16 cellular contexts compared by ENCODE assay signal in genomic region chr4:10405672-10406071, GRCh38. TPM values are rescaled to one million over a fixed set of nuclear protein-coding genes. Genes with fewer than 3 reads are reported as not detected.
DNase-seq lines count a peak whose midpoint lies in the region; TF ChIP-seq lines count a peak whose summit lies in the region.
"Had no signal": no experiment of that assay in that cellular context is flagged by ENCODE, and none has a peak within 500 bp of the region (broad histone marks: within the 10 kb centered on the region; RNA-seq: fewer than 3 reads in every experiment).

No MANE protein-coding gene starts in this region.

- no peak overlapping the region for H4K5ac ChIP-seq in mesendoderm (ENCODE audit: low read length)

- H4K8ac ChIP-seq in mesendoderm (ENCODE audit: low read depth, low read length) = no peak overlapping the region

- H2BK15ac ChIP-seq in mesendoderm (replicated peaks; ENCODE audit: low read depth) = no peak overlapping the region

- TF ChIP-seq CTCF in foreskin fibroblast (IDR thresholded peaks at IDR 0.05; ENCODE audit: low read depth, low read length) = no peak

- no peaks in the 10 kb centered on the region for H3K27me3 ChIP-seq in mesendoderm (ENCODE audit: insufficient read depth, low read length, poor library complexity)
- H3K27me3 ChIP-seq: BLaER1 treated with 17β-estradiol and CSF1 and Interleukin-3, amounts not matched to agents 10 nM and 100 nM had no signal

- H3K23ac ChIP-seq in mesendoderm (ENCODE audit: low read length) = no peak overlapping the region

- no peak overlapping the region for H3K4ac ChIP-seq in mesendoderm (ENCODE audit: low read depth, low read length)

- no peaks in the 10 kb centered on the region for H3K36me3 ChIP-seq in mesendoderm (ENCODE audit: control insufficient read depth, insufficient read depth, low read length)
- H3K36me3 ChIP-seq: BLaER1 treated with 17β-estradiol and CSF1 and Interleukin-3, amounts not matched to agents 10 nM and 100 nM had no signal

- H3K56ac ChIP-seq in mesendoderm (ENCODE audit: low read length) = no peak overlapping the region

- no peak overlapping the region for H3K9ac ChIP-seq in mesendoderm (ENCODE audit: low read length)
- H3K9ac ChIP-seq: BLaER1 treated with 17β-estradiol and CSF1 and Interleukin-3, amounts not matched to agents 10 nM and 100 nM had no signal

- no peak overlapping the region for H2BK5ac ChIP-seq in mesendoderm (ENCODE audit: low read length)

- H2AK5ac ChIP-seq in mesendoderm (ENCODE audit: low read length) = no peak overlapping the region

- no peak overlapping the region for H3K18ac ChIP-seq in mesendoderm (ENCODE audit: low read length)

- no peak overlapping the region for H3K4me2 ChIP-seq in mesendoderm (ENCODE audit: low read length)
- H3K4me2 ChIP-seq: A549; BLaER1 treated with 17β-estradiol and CSF1 and Interleukin-3, amounts not matched to agents 10 nM and 100 nM had no signal

- H3K4me3 ChIP-seq in mesendoderm (ENCODE audit: low read length) (no peak overlapping the region), foreskin fibroblast (ENCODE audit: low read depth in 1 of 2, low read length in 2 of 2) (no peak overlapping the region)
- H3K4me3 ChIP-seq: A549; BLaER1 treated with 17β-estradiol and CSF1 and Interleukin-3, amounts not matched to agents 10 nM and 100 nM had no signal

- H3K27ac ChIP-seq in mesendoderm (ENCODE audit: low read depth, low read length) = no peak overlapping the region
- H3K27ac ChIP-seq: 22Rv1; A549; BLaER1 treated with 17β-estradiol and CSF1 and Interleukin-3, amounts not matched to agents 10 nM and 100 nM; C4-2B had no signal

- DNase-seq in NCI-H748 (lab: John Stamatoyannopoulos, UW; ENCODE audit: unreplicated experiment) (peak; percentile 44), NCI-H748 treated with DMSO at 0.1 percent for 48 hours (lab: John Stamatoyannopoulos, UW) (no peak), mesendoderm (peak; percentile 6), iPS-NIHi11 (ENCODE audit: low spot score) (no peak), foreskin fibroblast (no peak)
- DNase-seq: AML-193; Caco-2; Calu3; CD4-positive, alpha-beta T cell; CD8-positive, alpha-beta T cell; DMS79 treated with DMSO at 0.1 percent for 48 hours; GF-D8 had no signal

- H3K4me1 ChIP-seq in mesendoderm (ENCODE audit: control insufficient read depth, low read depth, low read length) = no peaks in the 10 kb centered on the region
- H3K4me1 ChIP-seq: A549, Caco-2 had no signal

- no peak overlapping the region for H2BK120ac ChIP-seq in mesendoderm (ENCODE audit: low read depth, low read length)

- no peaks in the 10 kb centered on the region for H3K79me1 ChIP-seq in mesendoderm (ENCODE audit: low read length)

- no CpG with 5 or more reads among the region's 8 CpGs for WGBS in mesendoderm (ENCODE audit: extremely low coverage, insufficient coverage, low lambda C conversion rate)

- no peaks in the 10 kb centered on the region for H3K79me2 ChIP-seq in mesendoderm (ENCODE audit: control insufficient read depth, insufficient read depth, low read length)

RNA-seq across cellular contexts. Expression of gene ZNF518B, which starts 51.6 kb away (rescaled TPM):
- 6.0 TPM for polyA plus RNA-seq in mesendoderm (2013, experiment 1 of 2)
- polyA plus RNA-seq in mesendoderm (2013, experiment 2 of 2) = 5.5 TPM

Comparison
In these comparisons a context has a peak if more than half of its experiments do, and no peak if none do; other contexts are left out.
1. DNase-seq: peak in NCI-H748 (single experiment) and mesendoderm (single experiment); none in NCI-H748 treated with DMSO at 0.1 percent for 48 hours (single experiment), iPS-NIHi11 (single experiment) and foreskin fibroblast (0 of 2).